Comparison of ENCODE assay signal across 21 cellular contexts in the genomic region with DNA sequence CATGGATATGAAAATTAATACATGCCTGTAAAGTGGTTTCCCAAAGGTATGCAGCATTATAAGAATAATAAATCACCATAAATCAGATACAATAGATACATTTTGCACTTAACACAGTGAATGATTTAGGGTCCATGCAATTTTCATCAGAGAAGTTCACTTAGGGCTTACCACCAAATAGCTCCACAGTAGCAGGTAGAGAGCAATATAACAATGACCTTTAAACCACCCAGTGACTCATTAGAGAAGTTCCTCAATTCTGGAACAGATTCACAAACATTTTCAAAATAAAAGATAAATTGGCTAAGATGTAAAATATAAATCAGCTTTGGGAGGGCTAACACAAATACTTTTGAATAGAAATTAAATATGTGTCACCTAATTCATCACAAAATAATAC.
"Had no signal": no experiment of that assay in that cellular context is flagged by ENCODE, and none has a peak within 500 bp of the region (broad histone marks: within the 10 kb centered on the region; RNA-seq: fewer than 3 reads in every experiment).

No MANE protein-coding gene starts in this region.

- DNase-seq: hippocampal formation; kidney glomerular epithelial cell; left cardiac atrium; left lung; lower lobe of right lung; mammary epithelial cell; mesenchymal stem cell; naive B cell; natural killer cell; nephron progenitor cell; psoas muscle; right lobe of liver; stimulated activated CD4-positive, alpha-beta T cell treated with anti-CD3 and anti-CD28 coated beads, Interleukin-12 subunit alpha, Interleukin-12 subunit beta, amount 100 ng/mL, for 4 hours; stimulated activated CD4-positive, alpha-beta T cell treated with anti-CD3 and anti-CD28 coated beads, Interleukin-15, amount 100 ng/mL, for 24 hours; stimulated activated CD4-positive, alpha-beta T cell treated with anti-CD3 and anti-CD28 coated beads, Interleukin-2, amount 100 ng/mL, for 24 hours; stimulated activated CD4-positive, alpha-beta T cell treated with anti-CD3 and anti-CD28 coated beads, Interleukin-4, amount 100 ng/mL, for 1 hour; stimulated activated naive CD4-positive, alpha-beta T cell; tibial artery; trophoblast cell; upper lobe of right lung had no signal

- ATAC-seq: left cardiac atrium; left lung; lower lobe of right lung; natural killer cell; psoas muscle; right lobe of liver; stimulated activated effector memory CD8-positive, alpha-beta T cell treated with anti-CD3 and anti-CD28 coated beads, Interleukin-12 subunit alpha, Interleukin-12 subunit beta, amount 100 ng/mL, for 72 hours; upper lobe of right lung had no signal
